1 cellular context compared by ENCODE assay signal in the genomic region with DNA sequence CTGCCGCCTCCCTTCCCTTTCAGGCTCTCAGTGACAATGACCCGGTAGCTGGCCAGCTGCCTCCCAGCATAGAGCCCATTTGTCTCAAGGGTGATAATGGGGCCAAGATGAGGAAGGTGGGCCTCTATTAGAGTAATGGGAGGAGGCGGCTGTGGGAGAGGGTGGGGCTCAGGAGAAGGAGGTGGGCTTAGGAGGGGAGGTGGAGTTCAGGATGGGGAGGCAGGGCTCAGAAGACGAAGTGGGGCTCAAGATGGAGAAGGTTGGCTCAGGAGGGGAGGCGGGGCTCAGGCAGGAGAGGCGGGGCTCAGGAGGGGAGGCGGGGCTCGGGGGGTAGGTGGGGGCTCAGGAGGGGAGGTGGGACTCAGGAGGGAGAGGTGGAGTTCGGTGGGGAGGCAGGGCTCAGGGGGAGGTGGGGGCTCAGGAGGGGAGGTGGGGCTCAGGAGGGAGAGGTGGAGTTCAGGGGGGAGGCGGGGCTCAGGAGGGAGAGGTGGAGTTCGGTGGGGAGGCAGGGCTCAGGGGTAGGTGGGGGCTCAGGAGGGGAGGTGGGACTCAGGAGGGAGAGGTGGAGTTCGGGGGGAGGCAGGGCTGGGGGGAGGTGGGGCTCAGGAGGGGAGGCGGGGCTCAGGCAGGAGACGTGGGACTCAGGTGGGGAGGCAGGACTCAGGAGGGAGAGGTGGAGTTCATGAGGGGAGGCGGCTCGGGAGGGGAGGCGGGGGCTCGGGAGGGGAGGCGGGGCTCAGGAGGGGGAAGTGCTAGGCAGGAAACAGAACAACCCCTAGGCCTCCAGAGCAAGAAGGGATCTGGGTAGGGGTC.
TF ChIP-seq lines count a peak whose summit lies in the region.

No MANE protein-coding gene starts in this region.

TF ChIP-seq in WTC11, 78 proteins besides CTCF, POLR2A, EP300 and RAD21 (continued from another document):
- TF ChIP-seq, protein P1, sequence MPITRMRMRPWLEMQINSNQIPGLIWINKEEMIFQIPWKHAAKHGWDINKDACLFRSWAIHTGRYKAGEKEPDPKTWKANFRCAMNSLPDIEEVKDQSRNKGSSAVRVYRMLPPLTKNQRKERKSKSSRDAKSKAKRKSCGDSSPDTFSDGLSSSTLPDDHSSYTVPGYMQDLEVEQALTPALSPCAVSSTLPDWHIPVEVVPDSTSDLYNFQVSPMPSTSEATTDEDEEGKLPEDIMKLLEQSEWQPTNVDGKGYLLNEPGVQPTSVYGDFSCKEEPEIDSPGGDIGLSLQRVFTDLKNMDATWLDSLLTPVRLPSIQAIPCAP (CRISPR knock-in tag; IDR thresholded peaks at IDR 0.05), result no peak
- TF ChIP-seq, protein P2, sequence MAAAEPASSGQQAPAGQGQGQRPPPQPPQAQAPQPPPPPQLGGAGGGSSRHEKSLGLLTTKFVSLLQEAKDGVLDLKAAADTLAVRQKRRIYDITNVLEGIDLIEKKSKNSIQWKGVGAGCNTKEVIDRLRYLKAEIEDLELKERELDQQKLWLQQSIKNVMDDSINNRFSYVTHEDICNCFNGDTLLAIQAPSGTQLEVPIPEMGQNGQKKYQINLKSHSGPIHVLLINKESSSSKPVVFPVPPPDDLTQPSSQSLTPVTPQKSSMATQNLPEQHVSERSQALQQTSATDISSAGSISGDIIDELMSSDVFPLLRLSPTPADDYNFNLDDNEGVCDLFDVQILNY (CRISPR knock-in tag; IDR thresholded peaks at IDR 0.05), result no peak
- TF ChIP-seq MYBL2 (CRISPR knock-in tag; IDR thresholded peaks at IDR 0.05), result no peak
- no peak for TF ChIP-seq HMGA2 (CRISPR knock-in tag; IDR thresholded peaks at IDR 0.05)
- no peak for TF ChIP-seq ATF3 (CRISPR knock-in tag; conservative IDR thresholded peaks at IDR 0.05)
- no peak for TF ChIP-seq RORB (CRISPR knock-in tag; IDR thresholded peaks at IDR 0.05)
- no peak for TF ChIP-seq ZNF671 (CRISPR knock-in tag; IDR thresholded peaks at IDR 0.05)
- TF ChIP-seq MAX (CRISPR knock-in tag; IDR thresholded peaks at IDR 0.05), result no peak
- TF ChIP-seq, protein P3, sequence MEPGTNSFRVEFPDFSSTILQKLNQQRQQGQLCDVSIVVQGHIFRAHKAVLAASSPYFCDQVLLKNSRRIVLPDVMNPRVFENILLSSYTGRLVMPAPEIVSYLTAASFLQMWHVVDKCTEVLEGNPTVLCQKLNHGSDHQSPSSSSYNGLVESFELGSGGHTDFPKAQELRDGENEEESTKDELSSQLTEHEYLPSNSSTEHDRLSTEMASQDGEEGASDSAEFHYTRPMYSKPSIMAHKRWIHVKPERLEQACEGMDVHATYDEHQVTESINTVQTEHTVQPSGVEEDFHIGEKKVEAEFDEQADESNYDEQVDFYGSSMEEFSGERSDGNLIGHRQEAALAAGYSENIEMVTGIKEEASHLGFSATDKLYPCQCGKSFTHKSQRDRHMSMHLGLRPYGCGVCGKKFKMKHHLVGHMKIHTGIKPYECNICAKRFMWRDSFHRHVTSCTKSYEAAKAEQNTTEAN (CRISPR knock-in tag; IDR thresholded peaks at IDR 0.05), result no peak
- TF ChIP-seq CBFB (CRISPR knock-in tag; IDR thresholded peaks at IDR 0.05; ENCODE audit: low read depth), result no peak
